8 cellular contexts compared by ENCODE assay signal in genomic region chr7:29921404-29922010, GRCh38.
DNase-seq lines count a peak whose midpoint lies in the region; ATAC-seq, FAIRE-seq and TF ChIP-seq lines count a peak whose summit lies in the region.

No MANE protein-coding gene starts in this region.

- H3K9me1 ChIP-seq in keratinocyte (ENCODE audit: control insufficient read depth, extremely low read depth, insufficient read depth, low read length), result no peaks in the 10 kb centered on the region

- H3K4me2 ChIP-seq in SU-DHL-6 (ENCODE audit: low read depth, low read length, poor library complexity, severe bottlenecking) (no peak overlapping the region), keratinocyte (ENCODE audit: control insufficient read depth, extremely low read depth, insufficient read depth, low read depth, low read length) (no peak overlapping the region)

- peak; percentile 95 for FAIRE-seq in keratinocyte (lab: Jason Lieb, UNC)

- H3F3A ChIP-seq in SU-DHL-6 (ENCODE audit: insufficient read depth), result no peaks in the 10 kb centered on the region

- H3K4me1 ChIP-seq in keratinocyte (ENCODE audit: control insufficient read depth, extremely low read depth, insufficient read depth, low read length), result no peaks in the 10 kb centered on the region

- no peak overlapping the region for H3K4me3 ChIP-seq in SU-DHL-6 (ENCODE audit: insufficient read depth, low read length, poor library complexity, severe bottlenecking)
- no peak overlapping the region for H3K4me3 ChIP-seq in keratinocyte (ENCODE audit: control insufficient read depth in 2 of 3, extremely low read depth in 1 of 3, insufficient read depth in 2 of 3, low read depth in 1 of 3, low read length in 3 of 3)

- DNase-seq in AG08396 (ENCODE audit: low spot score) (peak; percentile 61), GM13977 (ENCODE audit: low spot score) (peak; percentile 59), NCI-H1417 (lab: John Stamatoyannopoulos, UW) (peak; percentile 50 to 84 (median 66)), T47D (ENCODE audit: low read depth in 1 of 2, low spot score in 1 of 2) (peak; percentile 10 to 79), keratinocyte (ENCODE audit: low read depth, low spot score) (peak; percentile 38)
- peak; percentile 3 to 7 (median 5) for DNase-seq in stimulated activated CD4-positive, alpha-beta T cell treated with anti-CD3 and anti-CD28 coated beads, TNF-alpha, amount 100 ng/mL, for 48 hours (ENCODE audit: low read depth in 3 of 3)

- H3K27ac ChIP-seq in SU-DHL-6 (ENCODE audit: low read depth, low read length) (no peak overlapping the region), keratinocyte (ENCODE audit: control insufficient read depth, insufficient read depth, low read length) (no peak overlapping the region)

- H3K9me3 ChIP-seq in SU-DHL-6 (ENCODE audit: insufficient read depth, low read length) (no peaks in the 10 kb centered on the region), keratinocyte (ENCODE audit: control insufficient read depth, low read depth, low read length) (no peaks in the 10 kb centered on the region)

- dilution Hi-C loops in keratinocyte (cut with MboI; ENCODE audit: extremely low pct_ligation_motif_present, low sequenced_read_pairs), result no loop called here

- no peaks in the 10 kb centered on the region for H3K79me2 ChIP-seq in SU-DHL-6 (ENCODE audit: insufficient read depth, low read length)
- H3K79me2 ChIP-seq in keratinocyte (ENCODE audit: control insufficient read depth, insufficient read depth, low read length), result no peaks in the 10 kb centered on the region

- in situ Hi-C loops in GM13977 (cut with MboI; ENCODE audit: low pct_unique_long_range_greater_than_20kb, low sequenced_read_pairs, unreplicated experiment), result no loop called here
- in situ Hi-C loops in T47D (cut with HindIII; ENCODE audit: low pct_unique_long_range_greater_than_20kb, low sequenced_read_pairs), result no loop called here

- H3K9ac ChIP-seq in SU-DHL-6 (ENCODE audit: low read length) (no peak overlapping the region), keratinocyte (ENCODE audit: control insufficient read depth, extremely low read depth, insufficient read depth, low read length) (no peak overlapping the region)

- no peaks in the 10 kb centered on the region for H3K9me2 ChIP-seq in SU-DHL-6 (replicated peaks; ENCODE audit: insufficient read depth, low read length)

- no peaks in the 10 kb centered on the region for H4K20me1 ChIP-seq in SU-DHL-6 (ENCODE audit: low read depth, low read length)
- H4K20me1 ChIP-seq in keratinocyte (ENCODE audit: control insufficient read depth, extremely low read depth, insufficient read depth, low read length), result no peaks in the 10 kb centered on the region

- H3K36me3 ChIP-seq in SU-DHL-6 (ENCODE audit: low read length), result no peaks in the 10 kb centered on the region
- peaks cover 5 to 25% of the 10 kb centered on the region in 2 experiments for H3K36me3 ChIP-seq in keratinocyte (ENCODE audit: control insufficient read depth in 2 of 2, extremely low read depth in 1 of 2, insufficient read depth in 2 of 2, low read length in 2 of 2)

- peak; percentile 79 for ATAC-seq in HG02884 (IDR thresholded peaks at IDR 0.05; ENCODE audit: unreplicated experiment)

- no peaks in the 10 kb centered on the region for H3K27me3 ChIP-seq in SU-DHL-6 (ENCODE audit: low read length)
- no peaks in the 10 kb centered on the region for H3K27me3 ChIP-seq in keratinocyte (ENCODE audit: control insufficient read depth, extremely low read depth, insufficient read depth, low read length)

- no peak overlapping the region for H2AFZ ChIP-seq in SU-DHL-6 (ENCODE audit: low read depth, low read length, severe bottlenecking)
- H2AFZ ChIP-seq in keratinocyte (ENCODE audit: control insufficient read depth, low read length), result no peak overlapping the region

- peak; percentile 87 for TF ChIP-seq CTCF in GM13977 (IDR thresholded peaks at IDR 0.05; ENCODE audit: extremely low read depth, insufficient read depth, missing control alignments)
- TF ChIP-seq CTCF in SU-DHL-6 (IDR thresholded peaks at IDR 0.05; ENCODE audit: insufficient read depth, low read length, poor library complexity, severe bottlenecking), result peak; percentile 96
- TF ChIP-seq CTCF in keratinocyte (optimal IDR thresholded peaks at IDR 0.05 in 1 of 3, IDR thresholded peaks at IDR 0.05 in 1 of 3, conservative IDR thresholded peaks at IDR 0.05 in 1 of 3; ENCODE audit: extremely low read depth in 1 of 3, insufficient read depth in 2 of 3, low read length in 3 of 3), result peak; percentile 80 to 96 (median 94)

Comparison
In these comparisons a context has a peak if more than half of its experiments do, and no peak if none do; other contexts are left out.
1. DNase-seq: peak in every context shown above with its lines; median percentile 66 in NCI-H1417; 61 in AG08396; 59 in GM13977; 44 in T47D; 38 in keratinocyte; 5 in stimulated activated CD4-positive, alpha-beta T cell treated with anti-CD3 and anti-CD28 coated beads, TNF-alpha, amount 100 ng/mL, for 48 hours.